In genomic region chr19:7921302-7921954, GRCh38 we compare ENCODE assay signal across 1 cellular context.
TF ChIP-seq lines count a peak whose summit lies in the region.

No MANE protein-coding gene starts in this region.

TF ChIP-seq in H1, 55 proteins besides CTCF, POLR2A, EP300 and RAD21:
- TF ChIP-seq KDM5A (IDR thresholded peaks at IDR 0.05; ENCODE audit: low read length) = no peak
